8 cellular contexts compared by ENCODE assay signal in the genomic region with DNA sequence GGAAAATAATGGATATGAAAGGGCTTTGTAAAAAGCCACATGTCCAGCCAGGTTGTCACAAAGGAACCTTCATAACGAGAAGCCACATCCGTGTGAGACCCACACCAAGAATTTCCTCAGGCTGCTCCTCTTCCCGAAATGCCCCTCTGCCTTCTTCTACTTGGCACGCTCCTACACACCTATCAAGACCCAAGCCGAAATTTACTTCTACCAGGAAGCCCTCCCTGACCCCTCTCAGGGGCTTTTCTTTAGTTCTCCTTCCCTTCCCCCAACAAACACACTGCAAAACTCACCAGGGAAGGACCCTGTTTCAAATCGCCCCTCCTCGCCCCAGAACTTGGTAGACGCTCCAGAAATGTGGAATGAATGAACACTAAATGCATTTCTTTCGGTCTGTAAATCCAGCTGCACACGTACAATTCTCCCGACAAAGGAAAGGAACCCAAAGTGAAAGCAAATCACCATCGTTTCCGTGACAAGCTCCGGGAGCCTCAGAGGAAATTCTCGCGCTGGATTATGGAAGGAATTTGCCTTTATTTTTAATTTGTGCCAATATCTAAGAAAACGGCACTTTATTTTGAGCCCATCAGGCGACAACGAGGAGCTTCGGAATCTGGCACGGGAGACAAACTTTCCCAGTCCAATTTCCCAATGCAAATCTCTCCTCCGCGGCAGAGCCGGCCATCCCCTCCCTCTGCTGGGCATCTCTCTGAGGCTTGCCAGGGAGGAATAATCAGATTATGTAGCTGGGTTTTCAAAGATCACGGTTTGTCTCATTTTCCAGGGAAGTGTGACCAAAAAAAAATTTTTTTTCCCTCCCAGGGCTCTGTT. TPM values are rescaled to one million over a fixed set of nuclear protein-coding genes. Genes with fewer than 3 reads are reported as not detected.
DNase-seq lines count a peak whose midpoint lies in the region; ATAC-seq, FAIRE-seq and TF ChIP-seq lines count a peak whose summit lies in the region.

No MANE protein-coding gene starts in this region.

- no peak for ATAC-seq in HG03342 (IDR thresholded peaks at IDR 0.05; ENCODE audit: unreplicated experiment)
- no peak for ATAC-seq in HG02642 (IDR thresholded peaks at IDR 0.05; ENCODE audit: poor library complexity, unreplicated experiment)

- peak; percentile 49 for TF ChIP-seq CTCF in fibroblast of pulmonary artery (IDR thresholded peaks at IDR 0.05; ENCODE audit: low read length, missing control alignments)
- peak; percentile 51 for TF ChIP-seq CTCF in retinal pigment epithelial cell (conservative IDR thresholded peaks at IDR 0.05; ENCODE audit: low read depth, low read length)

- FAIRE-seq in GM12892 (lab: Jason Lieb, UNC): no peak

- TF ChIP-seq POLR2A in GM12892 (IDR thresholded peaks at IDR 0.05; ENCODE audit: low read depth, low read length): no peak

- DNase-seq in Daoy (ENCODE audit: low read depth) (peak; percentile 63), SK-MEL-5 (ENCODE audit: low read depth, low spot score) (peak; percentile 32), fibroblast of pulmonary artery (ENCODE audit: low read depth) (peak; percentile 56), retinal pigment epithelial cell (ENCODE audit: low read depth) (no peak), GM12892 (ENCODE audit: insufficient read length) (no peak)
- DNase-seq in stimulated activated CD4-positive, alpha-beta T cell treated with anti-CD3 and anti-CD28 coated beads, Interleukin-4, amount 100 ng/mL, for 1 hour: no peak

- H3K4me3 ChIP-seq in fibroblast of pulmonary artery (replicated peaks; ENCODE audit: low read depth, low read length) (peak overlapping the region; percentile 65), retinal pigment epithelial cell (ENCODE audit: low read length) (peak overlapping the region; percentile 59)

- in situ Hi-C loops in SK-MEL-5 (cut with HindIII; ENCODE audit: low pct_unique_long_range_greater_than_20kb, low sequenced_read_pairs): no loop called here

RNA-seq across cellular contexts. Expression of a gene that starts 13.2 kb away (rescaled TPM):
- 6.8 and 8.7 TPM in 2 replicates for total RNA-seq in Daoy (2014; rRNA removed; shearing (Covaris generic))
- 0.58 and 0.67 TPM in 2 replicates for total RNA-seq in SK-MEL-5 (2014; rRNA removed; shearing (Covaris generic))
- polyA plus RNA-seq in SK-MEL-5 (2015; cell fraction: cytosol; rRNA removed): 0.77 and 1.8 TPM in 2 replicates
- 1.6 and 1.7 TPM in 2 replicates for polyA plus RNA-seq in SK-MEL-5 (2015; cell fraction: nucleus; rRNA removed)
- polyA plus RNA-seq in GM12892 (2012; ENCODE audit: missing spikeins): not detected

Comparison
In these comparisons a context has a peak if more than half of its experiments do, and no peak if none do; other contexts are left out.
1. DNase-seq: peak in Daoy (single experiment), SK-MEL-5 (single experiment) and fibroblast of pulmonary artery (single experiment); none in retinal pigment epithelial cell (single experiment), GM12892 (single experiment) and stimulated activated CD4-positive, alpha-beta T cell treated with anti-CD3 and anti-CD28 coated beads, Interleukin-4, amount 100 ng/mL, for 1 hour (single experiment).